ENCODE assay signal across 1 cellular context in genomic region chr6:135212020-135212806, GRCh38.
TF ChIP-seq lines count a peak whose summit lies in the region.

No MANE protein-coding gene starts in this region.

TF ChIP-seq in IMR-90, 13 proteins besides CTCF, POLR2A, EP300 and RAD21 (continued from another document):
- TF ChIP-seq USF2 (IDR thresholded peaks at IDR 0.05; ENCODE audit: low read depth, low read length), result no peak
- no peak for TF ChIP-seq NFE2L2 (IDR thresholded peaks at IDR 0.05; ENCODE audit: low read depth, low read length)
- TF ChIP-seq MAZ (IDR thresholded peaks at IDR 0.05; ENCODE audit: borderline replicate concordance, low read depth, low read length), result no peak
- TF ChIP-seq MXI1 (IDR thresholded peaks at IDR 0.05; ENCODE audit: borderline replicate concordance, low read depth, low read length), result no peak
- no peak for TF ChIP-seq MAFK (IDR thresholded peaks at IDR 0.05; ENCODE audit: low read depth, low read length)
- TF ChIP-seq RFX5 (IDR thresholded peaks at IDR 0.05; ENCODE audit: low read depth, low read length), result no peak
- no peak for TF ChIP-seq SMC3 (IDR thresholded peaks at IDR 0.05; ENCODE audit: low read depth, low read length)
- TF ChIP-seq FOS (IDR thresholded peaks at IDR 0.05; ENCODE audit: low read depth, low read length), result no peak
- TF ChIP-seq CHD1 (IDR thresholded peaks at IDR 0.05; ENCODE audit: low read depth, low read length), result no peak
- no peak for TF ChIP-seq CEBPB (IDR thresholded peaks at IDR 0.05; ENCODE audit: low read depth, low read length)
- no peak for TF ChIP-seq RCOR1 (IDR thresholded peaks at IDR 0.05; ENCODE audit: insufficient replicate concordance, low read length)
